1 cellular context compared by ENCODE assay signal in genomic region chr20:31572042-31572700, GRCh38.
TF ChIP-seq lines count a peak whose summit lies in the region.

No MANE protein-coding gene starts in this region.

TF ChIP-seq in HepG2, 621 proteins besides CTCF, POLR2A, EP300 and RAD21 (continued from another document and continues in another):
- TF ChIP-seq PRDM15 (CRISPR knock-in tag; IDR thresholded peaks at IDR 0.05) (peak; percentile 8; the same call in 1 of the 2 replicates), WIZ (CRISPR knock-in tag; IDR thresholded peaks at IDR 0.05) (0 out of 2 replicates have a peak, but pooled peaks have one; percentile 10), MEIS1 (CRISPR knock-in tag; IDR thresholded peaks at IDR 0.05; ENCODE audit: borderline replicate concordance) (0 out of 2 replicates have a peak, but pooled peaks have one; percentile 27), NFRKB (IDR thresholded peaks at IDR 0.05) (no peak), ZFP91 (CRISPR knock-in tag; IDR thresholded peaks at IDR 0.05; ENCODE audit: borderline replicate concordance) (no peak), GTF3A (CRISPR knock-in tag; conservative IDR thresholded peaks at IDR 0.05) (0 out of 2 replicates have a peak, but pooled peaks have one; percentile 19), ZNF775 (CRISPR knock-in tag; IDR thresholded peaks at IDR 0.05; ENCODE audit: borderline replicate concordance) (peak; percentile 30; the same call in 1 of the 2 replicates), CSRNP2 (CRISPR knock-in tag; conservative IDR thresholded peaks at IDR 0.05; ENCODE audit: low read depth) (0 out of 2 replicates have a peak, but pooled peaks have one; percentile 4), THYN1 (CRISPR knock-in tag; IDR thresholded peaks at IDR 0.05; ENCODE audit: borderline replicate concordance, low read depth) (peak; percentile 97; the same call in 1 of the 2 replicates), SKIL (CRISPR knock-in tag; IDR thresholded peaks at IDR 0.05; ENCODE audit: borderline replicate concordance) (no peak), ZNF546 (CRISPR knock-in tag; conservative IDR thresholded peaks at IDR 0.05) (peak; percentile 88), ZNF577 (CRISPR knock-in tag; IDR thresholded peaks at IDR 0.05; ENCODE audit: borderline replicate concordance, low read depth) (peak; percentile 75; the same call in 1 of the 2 replicates), SP2 (CRISPR knock-in tag; IDR thresholded peaks at IDR 0.05) (peak; percentile 46), CHD4 (IDR thresholded peaks at IDR 0.05; ENCODE audit: borderline replicate concordance, low read length) (peak; percentile 90), ZNF430 (CRISPR knock-in tag; IDR thresholded peaks at IDR 0.05) (0 out of 2 replicates have a peak, but pooled peaks have one; percentile 3), PBX2 (CRISPR knock-in tag; IDR thresholded peaks at IDR 0.05) (peak; percentile 23; the same call in 1 of the 2 replicates), ZSCAN30 (CRISPR knock-in tag; IDR thresholded peaks at IDR 0.05) (peak; percentile 12; the same call in 1 of the 2 replicates), ZNF235 (CRISPR knock-in tag; IDR thresholded peaks at IDR 0.05; ENCODE audit: borderline replicate concordance) (peak; percentile 19), ZNF7 (CRISPR knock-in tag; IDR thresholded peaks at IDR 0.05) (0 out of 2 replicates have a peak, but pooled peaks have one; percentile 18), DMTF1 (CRISPR knock-in tag; IDR thresholded peaks at IDR 0.05) (peak; percentile 51; the same call in 1 of the 2 replicates), ZC3H4 (CRISPR knock-in tag; IDR thresholded peaks at IDR 0.05; ENCODE audit: borderline replicate concordance) (peak; percentile 58; the same call in 1 of the 2 replicates), ATM (IDR thresholded peaks at IDR 0.05; ENCODE audit: borderline replicate concordance) (no peak), ISX (CRISPR knock-in tag; conservative IDR thresholded peaks at IDR 0.05) (0 out of 2 replicates have a peak, but pooled peaks have one; percentile 22), ZBTB2 (CRISPR knock-in tag; IDR thresholded peaks at IDR 0.05; ENCODE audit: low read depth) (no peak)
- TF ChIP-seq, protein P1, sequence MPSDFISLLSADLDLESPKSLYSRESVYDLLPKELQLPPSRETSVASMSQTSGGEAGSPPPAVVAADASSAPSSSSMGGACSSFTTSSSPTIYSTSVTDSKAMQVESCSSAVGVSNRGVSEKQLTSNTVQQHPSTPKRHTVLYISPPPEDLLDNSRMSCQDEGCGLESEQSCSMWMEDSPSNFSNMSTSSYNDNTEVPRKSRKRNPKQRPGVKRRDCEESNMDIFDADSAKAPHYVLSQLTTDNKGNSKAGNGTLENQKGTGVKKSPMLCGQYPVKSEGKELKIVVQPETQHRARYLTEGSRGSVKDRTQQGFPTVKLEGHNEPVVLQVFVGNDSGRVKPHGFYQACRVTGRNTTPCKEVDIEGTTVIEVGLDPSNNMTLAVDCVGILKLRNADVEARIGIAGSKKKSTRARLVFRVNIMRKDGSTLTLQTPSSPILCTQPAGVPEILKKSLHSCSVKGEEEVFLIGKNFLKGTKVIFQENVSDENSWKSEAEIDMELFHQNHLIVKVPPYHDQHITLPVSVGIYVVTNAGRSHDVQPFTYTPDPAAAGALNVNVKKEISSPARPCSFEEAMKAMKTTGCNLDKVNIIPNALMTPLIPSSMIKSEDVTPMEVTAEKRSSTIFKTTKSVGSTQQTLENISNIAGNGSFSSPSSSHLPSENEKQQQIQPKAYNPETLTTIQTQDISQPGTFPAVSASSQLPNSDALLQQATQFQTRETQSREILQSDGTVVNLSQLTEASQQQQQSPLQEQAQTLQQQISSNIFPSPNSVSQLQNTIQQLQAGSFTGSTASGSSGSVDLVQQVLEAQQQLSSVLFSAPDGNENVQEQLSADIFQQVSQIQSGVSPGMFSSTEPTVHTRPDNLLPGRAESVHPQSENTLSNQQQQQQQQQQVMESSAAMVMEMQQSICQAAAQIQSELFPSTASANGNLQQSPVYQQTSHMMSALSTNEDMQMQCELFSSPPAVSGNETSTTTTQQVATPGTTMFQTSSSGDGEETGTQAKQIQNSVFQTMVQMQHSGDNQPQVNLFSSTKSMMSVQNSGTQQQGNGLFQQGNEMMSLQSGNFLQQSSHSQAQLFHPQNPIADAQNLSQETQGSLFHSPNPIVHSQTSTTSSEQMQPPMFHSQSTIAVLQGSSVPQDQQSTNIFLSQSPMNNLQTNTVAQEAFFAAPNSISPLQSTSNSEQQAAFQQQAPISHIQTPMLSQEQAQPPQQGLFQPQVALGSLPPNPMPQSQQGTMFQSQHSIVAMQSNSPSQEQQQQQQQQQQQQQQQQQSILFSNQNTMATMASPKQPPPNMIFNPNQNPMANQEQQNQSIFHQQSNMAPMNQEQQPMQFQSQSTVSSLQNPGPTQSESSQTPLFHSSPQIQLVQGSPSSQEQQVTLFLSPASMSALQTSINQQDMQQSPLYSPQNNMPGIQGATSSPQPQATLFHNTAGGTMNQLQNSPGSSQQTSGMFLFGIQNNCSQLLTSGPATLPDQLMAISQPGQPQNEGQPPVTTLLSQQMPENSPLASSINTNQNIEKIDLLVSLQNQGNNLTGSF (CRISPR knock-in tag; IDR thresholded peaks at IDR 0.05) = 0 out of 2 replicates have a peak, but pooled peaks have one; percentile 1
- TF ChIP-seq, protein P2, sequence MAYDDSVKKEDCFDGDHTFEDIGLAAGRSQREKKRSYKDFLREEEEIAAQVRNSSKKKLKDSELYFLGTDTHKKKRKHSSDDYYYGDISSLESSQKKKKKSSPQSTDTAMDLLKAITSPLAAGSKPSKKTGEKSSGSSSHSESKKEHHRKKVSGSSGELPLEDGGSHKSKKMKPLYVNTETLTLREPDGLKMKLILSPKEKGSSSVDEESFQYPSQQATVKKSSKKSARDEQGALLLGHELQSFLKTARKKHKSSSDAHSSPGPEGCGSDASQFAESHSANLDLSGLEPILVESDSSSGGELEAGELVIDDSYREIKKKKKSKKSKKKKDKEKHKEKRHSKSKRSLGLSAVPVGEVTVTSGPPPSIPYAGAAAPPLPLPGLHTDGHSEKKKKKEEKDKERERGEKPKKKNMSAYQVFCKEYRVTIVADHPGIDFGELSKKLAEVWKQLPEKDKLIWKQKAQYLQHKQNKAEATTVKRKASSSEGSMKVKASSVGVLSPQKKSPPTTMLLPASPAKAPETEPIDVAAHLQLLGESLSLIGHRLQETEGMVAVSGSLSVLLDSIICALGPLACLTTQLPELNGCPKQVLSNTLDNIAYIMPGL (CRISPR knock-in tag; IDR thresholded peaks at IDR 0.05; ENCODE audit: borderline replicate concordance in 1 of 2, low read depth in 1 of 2) = no peak
- TF ChIP-seq, protein P3, sequence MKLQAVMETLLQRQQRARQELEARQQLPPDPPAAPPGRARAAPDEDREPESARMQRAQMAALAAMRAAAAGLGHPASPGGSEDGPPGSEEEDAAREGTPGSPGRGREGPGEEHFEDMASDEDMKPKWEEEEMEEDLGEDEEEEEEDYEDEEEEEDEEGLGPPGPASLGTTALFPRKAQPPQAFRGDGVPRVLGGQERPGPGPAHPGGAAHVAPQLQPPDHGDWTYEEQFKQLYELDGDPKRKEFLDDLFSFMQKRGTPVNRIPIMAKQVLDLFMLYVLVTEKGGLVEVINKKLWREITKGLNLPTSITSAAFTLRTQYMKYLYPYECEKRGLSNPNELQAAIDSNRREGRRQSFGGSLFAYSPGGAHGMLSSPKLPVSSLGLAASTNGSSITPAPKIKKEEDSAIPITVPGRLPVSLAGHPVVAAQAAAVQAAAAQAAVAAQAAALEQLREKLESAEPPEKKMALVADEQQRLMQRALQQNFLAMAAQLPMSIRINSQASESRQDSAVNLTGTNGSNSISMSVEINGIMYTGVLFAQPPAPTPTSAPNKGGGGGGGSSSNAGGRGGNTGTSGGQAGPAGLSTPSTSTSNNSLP (IDR thresholded peaks at IDR 0.05; ENCODE audit: low read depth, low read length) = no peak
